In the genomic region with DNA sequence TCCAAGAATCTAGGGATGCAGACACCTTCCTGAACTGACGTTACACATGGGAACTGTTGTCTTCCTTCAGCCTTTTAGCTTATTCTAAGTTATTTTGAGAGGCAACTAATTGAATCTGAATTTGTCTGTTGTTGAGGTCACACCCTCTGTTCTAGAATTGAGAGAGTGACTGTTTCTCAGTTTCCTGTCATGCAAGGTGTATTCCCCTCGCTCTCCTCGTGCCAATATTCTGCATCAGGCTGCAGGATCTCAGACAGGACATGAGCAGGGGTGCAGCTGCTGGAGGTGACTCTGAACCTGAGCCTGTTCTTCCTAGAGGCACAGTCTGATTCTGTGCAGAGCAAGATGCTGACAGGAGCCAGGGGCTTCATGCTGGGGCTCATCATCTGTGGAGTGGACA, we compare ENCODE assay signal across 18 cellular contexts. TPM values are rescaled to one million over a fixed set of nuclear protein-coding genes. Genes with fewer than 3 reads are reported as not detected.
DNase-seq lines count a peak whose midpoint lies in the region; ATAC-seq lines count a peak whose summit lies in the region.
"Had no signal": no experiment of that assay in that cellular context is flagged by ENCODE, and none has a peak within 500 bp of the region (broad histone marks: within the 10 kb centered on the region; RNA-seq: fewer than 3 reads in every experiment).

No MANE protein-coding gene starts in this region.

- peaks cover 21% of the 10 kb centered on the region for H3K4me1 Mint-ChIP-seq in activated CD8-positive, alpha-beta memory T cell treated with anti-CD3 and anti-CD28 coated beads, Interleukin-2, amount 10 ng/mL, durations not matched to agents 7 days and 5 days
- H3K4me1 Mint-ChIP-seq in T-helper 2 cell treated with Interferon-gamma antibody and Interleukin-4, amounts not matched to agents 5 μg/mL and 100 μg/mL, for 36 hours (ENCODE audit: low read depth) = peaks cover 32% of the 10 kb centered on the region

- CTCF ChIA-PET in activated CD8-positive, alpha-beta memory T cell treated with anti-CD3 and anti-CD28 coated beads, Interleukin-2, amount 10 ng/mL, durations not matched to agents 7 days and 5 days (lab: Charles Lee) = interaction anchor here (0.6 to 3.4 kb wide), 5 partner anchors 8 to 120 kb away, joined by 3 to 17 read pairs (median 5); no protein-coding TSS in a partner anchor

- H3K36me3 Mint-ChIP-seq in activated CD8-positive, alpha-beta memory T cell treated with anti-CD3 and anti-CD28 coated beads, Interleukin-2, amount 10 ng/mL, durations not matched to agents 7 days and 5 days = peaks cover 1% of the 10 kb centered on the region
- peaks cover 1% of the 10 kb centered on the region for H3K36me3 Mint-ChIP-seq in T-helper 2 cell treated with Interferon-gamma antibody and Interleukin-4, amounts not matched to agents 5 μg/mL and 100 μg/mL, for 36 hours (ENCODE audit: low read depth)

- peaks cover 5% of the 10 kb centered on the region for H3K9me3 Mint-ChIP-seq in activated CD8-positive, alpha-beta memory T cell treated with anti-CD3 and anti-CD28 coated beads, Interleukin-2, amount 10 ng/mL, durations not matched to agents 7 days and 5 days (ENCODE audit: low read depth)
- H3K9me3 Mint-ChIP-seq in T-helper 2 cell treated with Interferon-gamma antibody and Interleukin-4, amounts not matched to agents 5 μg/mL and 100 μg/mL, for 36 hours = peaks cover 7% of the 10 kb centered on the region

- peak; percentile 72 for ATAC-seq in activated CD8-positive, alpha-beta memory T cell treated with anti-CD3 and anti-CD28 coated beads, Interleukin-2, amount 10 ng/mL, durations not matched to agents 7 days and 5 days
- ATAC-seq in GM18498 (IDR thresholded peaks at IDR 0.05; ENCODE audit: unreplicated experiment) (peak; percentile 47), HG03460 (IDR thresholded peaks at IDR 0.05; ENCODE audit: unreplicated experiment) (no peak)
- ATAC-seq: A549 had no signal

- DNase-seq in activated CD8-positive, alpha-beta memory T cell treated with anti-CD3 and anti-CD28 coated beads, Interleukin-2, amount 10 ng/mL, durations not matched to agents 7 days and 5 days = peak; percentile 55
- no peak for DNase-seq in activated CD8-positive, alpha-beta memory T cell treated with anti-CD3 and anti-CD28 coated beads for 24 hours
- peak; percentile 17 for DNase-seq in T-helper 2 cell treated with Interferon-gamma antibody and Interleukin-4, amounts not matched to agents 5 μg/mL and 100 μg/mL, for 36 hours (ENCODE audit: low spot score)
- no peak for DNase-seq in epidermal melanocyte (ENCODE audit: insufficient read length, low spot score)
- no peak for DNase-seq in NCI-H748 treated with DMSO at 0.1 percent for 48 hours (lab: John Stamatoyannopoulos, UW)
- DNase-seq: C1 segment of cervical spinal cord; DND-41; KBM-7; MV-4-11; NCI-H1417; NCI-H187 treated with DMSO at 0.1 percent for 48 hours; NCI-H69; NK-92 treated with Interleukin-12 subunit alpha and Interleukin-12 subunit beta, amount 100 ng/mL, for 24 hours; SHP77; SK-N-SH had no signal

- peak overlapping the region; percentile 20 for H3K27ac Mint-ChIP-seq in activated CD8-positive, alpha-beta memory T cell treated with anti-CD3 and anti-CD28 coated beads, Interleukin-2, amount 10 ng/mL, durations not matched to agents 7 days and 5 days
- H3K27ac Mint-ChIP-seq in T-helper 2 cell treated with Interferon-gamma antibody and Interleukin-4, amounts not matched to agents 5 μg/mL and 100 μg/mL, for 36 hours = peak overlapping the region; percentile 22

- peaks cover 21% of the 10 kb centered on the region for H3K27me3 Mint-ChIP-seq in activated CD8-positive, alpha-beta memory T cell treated with anti-CD3 and anti-CD28 coated beads, Interleukin-2, amount 10 ng/mL, durations not matched to agents 7 days and 5 days
- H3K27me3 Mint-ChIP-seq in T-helper 2 cell treated with Interferon-gamma antibody and Interleukin-4, amounts not matched to agents 5 μg/mL and 100 μg/mL, for 36 hours (ENCODE audit: low read depth) = no peaks in the 10 kb centered on the region

- no peak overlapping the region for H3K4me3 Mint-ChIP-seq in activated CD8-positive, alpha-beta memory T cell treated with anti-CD3 and anti-CD28 coated beads, Interleukin-2, amount 10 ng/mL, durations not matched to agents 7 days and 5 days
- peak overlapping the region; percentile 49 for H3K4me3 Mint-ChIP-seq in T-helper 2 cell treated with Interferon-gamma antibody and Interleukin-4, amounts not matched to agents 5 μg/mL and 100 μg/mL, for 36 hours

RNA-seq across cellular contexts. Expression of gene HLA-DPB1, which starts 52.5 kb away (rescaled TPM):
- 100 to 1,000 TPM; 113 to 150 TPM for total RNA-seq in activated CD8-positive, alpha-beta memory T cell treated with anti-CD3 and anti-CD28 coated beads, Interleukin-2, amount 10 ng/mL, durations not matched to agents 7 days and 5 days

RNA-seq across cellular contexts. Expression of gene HLA-DPA1, which starts 54.9 kb away (rescaled TPM):
- 100 to 1,000 TPM; 276 to 299 TPM for total RNA-seq in activated CD8-positive, alpha-beta memory T cell treated with anti-CD3 and anti-CD28 coated beads, Interleukin-2, amount 10 ng/mL, durations not matched to agents 7 days and 5 days

Comparison
In these comparisons a context has a peak if more than half of its experiments do, and no peak if none do; other contexts are left out.
1. DNase-seq: peak in activated CD8-positive, alpha-beta memory T cell treated with anti-CD3 and anti-CD28 coated beads, Interleukin-2, amount 10 ng/mL, durations not matched to agents 7 days and 5 days (single experiment) and T-helper 2 cell treated with Interferon-gamma antibody and Interleukin-4, amounts not matched to agents 5 μg/mL and 100 μg/mL, for 36 hours (single experiment); none in activated CD8-positive, alpha-beta memory T cell treated with anti-CD3 and anti-CD28 coated beads for 24 hours (single experiment), epidermal melanocyte (single experiment) and NCI-H748 treated with DMSO at 0.1 percent for 48 hours (single experiment).